ENCODE assay signal across 1 cellular context in the genomic region with DNA sequence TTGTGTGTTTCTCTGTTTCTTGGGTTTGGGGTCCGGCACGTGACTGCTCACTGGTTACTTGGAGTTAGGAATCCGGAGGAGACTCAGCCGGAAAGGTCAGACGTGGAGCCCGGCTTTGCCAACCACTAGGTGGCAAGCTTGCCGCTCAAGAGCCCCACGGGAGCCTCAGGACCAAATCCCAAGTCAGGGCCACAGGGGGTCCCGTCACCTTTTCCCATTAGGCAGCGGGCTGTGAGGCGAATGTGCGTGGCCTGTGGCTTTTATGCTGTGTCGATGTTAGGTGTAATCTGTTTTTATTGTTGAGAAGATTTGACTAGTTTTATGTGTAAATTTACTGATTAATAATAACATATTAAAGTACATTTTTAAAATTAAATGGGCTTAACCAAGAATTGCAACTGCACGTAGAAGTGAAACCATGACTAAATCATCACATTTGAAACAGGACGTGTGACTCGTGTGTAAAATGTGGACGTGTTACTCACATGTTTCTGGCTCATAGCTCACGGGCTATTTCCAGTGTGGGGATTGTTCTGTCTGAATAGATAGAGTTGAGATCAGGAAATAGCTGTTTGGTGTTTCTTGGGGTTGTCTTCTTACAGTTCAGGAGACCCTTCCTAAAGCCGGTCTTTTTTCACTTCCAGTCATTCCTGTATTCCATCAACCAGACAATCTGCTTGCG.
TF ChIP-seq lines count a peak whose summit lies in the region.

No MANE protein-coding gene starts in this region.

TF ChIP-seq in A549, 52 proteins besides CTCF, POLR2A, EP300 and RAD21:
- TF ChIP-seq SMC3 (IDR thresholded peaks at IDR 0.05): peak; percentile 62
- TF ChIP-seq, protein P1, sequence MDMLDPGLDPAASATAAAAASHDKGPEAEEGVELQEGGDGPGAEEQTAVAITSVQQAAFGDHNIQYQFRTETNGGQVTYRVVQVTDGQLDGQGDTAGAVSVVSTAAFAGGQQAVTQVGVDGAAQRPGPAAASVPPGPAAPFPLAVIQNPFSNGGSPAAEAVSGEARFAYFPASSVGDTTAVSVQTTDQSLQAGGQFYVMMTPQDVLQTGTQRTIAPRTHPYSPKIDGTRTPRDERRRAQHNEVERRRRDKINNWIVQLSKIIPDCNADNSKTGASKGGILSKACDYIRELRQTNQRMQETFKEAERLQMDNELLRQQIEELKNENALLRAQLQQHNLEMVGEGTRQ (IDR thresholded peaks at IDR 0.05): peak; percentile 48; the same call in 1 of the 2 replicates
